ENCODE assay signal across 10 cellular contexts in genomic region chr1:78142731-78143130, GRCh38.
DNase-seq lines count a peak whose midpoint lies in the region; ATAC-seq and TF ChIP-seq lines count a peak whose summit lies in the region.
"Had no signal": no experiment of that assay in that cellular context is flagged by ENCODE, and none has a peak within 500 bp of the region (broad histone marks: within the 10 kb centered on the region; RNA-seq: fewer than 3 reads in every experiment).

No MANE protein-coding gene starts in this region.

- H3K9me3 ChIP-seq in lung (ENCODE audit: control insufficient read depth in 2 of 2, insufficient read depth in 1 of 2, low read length in 1 of 2), result no peaks in the 10 kb centered on the region

- DNase-seq in M059J (ENCODE audit: low read depth) (peak; percentile 8), lung (ENCODE audit: low spot score) (no peak), NCI-H2029 treated with DMSO at 0.1 percent for 48 hours (lab: John Stamatoyannopoulos, UW) (no peak), omental fat pad (ENCODE audit: low spot score) (no peak), glomerular visceral epithelial cell (ENCODE audit: extremely low spot score) (no peak)
- DNase-seq: NCI-H1930 had no signal

- TF ChIP-seq CTCF in GM12872 (IDR thresholded peaks at IDR 0.05; ENCODE audit: insufficient read depth, low read depth, low read length), result 0 out of 3 replicates have a peak, but pooled peaks have one; percentile 8
- no peak for TF ChIP-seq CTCF in lung (IDR thresholded peaks at IDR 0.05; ENCODE audit: control extremely low read depth, extremely low read depth)
- no peak for TF ChIP-seq CTCF in omental fat pad (IDR thresholded peaks at IDR 0.05)

- H3K27ac ChIP-seq in lung (ENCODE audit: low read depth in 1 of 2, low read length in 1 of 2), result peak overlapping the region in 1 of 2 donors; percentile 26
- H3K27ac ChIP-seq: SK-N-MC had no signal

- no peaks in the 10 kb centered on the region for H3K4me1 ChIP-seq in lung (ENCODE audit: control insufficient read depth in 2 of 2, insufficient read depth in 2 of 2, low read length in 2 of 2)

- peak overlapping the region; percentile 19 for H3K4me3 ChIP-seq in lung
- H3K4me3 ChIP-seq: SK-N-MC had no signal

- 92 to 97% methylated on average over 4 of the region's 4 CpGs for WGBS in lung, 2 donors

- ATAC-seq in GM21825 (IDR thresholded peaks at IDR 0.05; ENCODE audit: unreplicated experiment) (peak; percentile 7), lung (ENCODE audit: insufficient read depth, low FRiP score) (no peak), GM21529 (IDR thresholded peaks at IDR 0.05; ENCODE audit: unreplicated experiment) (no peak), omental fat pad (ENCODE audit: low FRiP score) (no peak)

- H3K27me3 ChIP-seq in lung (ENCODE audit: control insufficient read depth, insufficient read depth), result no peaks in the 10 kb centered on the region

- H3K36me3 ChIP-seq in lung (ENCODE audit: control insufficient read depth in 2 of 2, insufficient read depth in 2 of 2, low read length in 2 of 2), result no peaks in the 10 kb centered on the region
